24 cellular contexts compared by ENCODE assay signal in the genomic region with DNA sequence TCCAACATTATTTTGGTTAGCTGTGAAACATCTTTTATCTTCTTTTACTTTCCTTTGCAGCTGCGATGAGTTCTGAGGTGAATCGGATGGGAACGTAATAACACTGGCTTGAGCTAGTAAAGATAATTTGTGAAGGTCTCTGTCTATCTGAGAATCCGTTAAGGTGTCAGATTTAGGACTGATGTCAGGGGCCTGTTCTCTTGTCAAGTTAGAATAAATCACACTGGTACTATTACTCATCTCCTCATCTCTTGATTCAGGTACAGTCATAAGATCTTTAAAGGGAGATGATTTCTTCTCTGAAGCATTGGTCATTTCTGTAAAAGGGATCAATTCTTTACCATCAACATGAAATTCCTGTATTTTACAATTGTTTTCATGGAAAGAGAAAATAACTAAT.
"Had no signal": no experiment of that assay in that cellular context is flagged by ENCODE, and none has a peak within 500 bp of the region (broad histone marks: within the 10 kb centered on the region; RNA-seq: fewer than 3 reads in every experiment).

No MANE protein-coding gene starts in this region.

- H3K9me3 Mint-ChIP-seq: T-helper 1 cell treated with Interleukin-12 subunit alpha and Interleukin-12 subunit beta and Interleukin-4 antibody, amounts not matched to agents 30 μg/mL and 1 μg/mL, for 36 hours had no signal

- FAIRE-seq: colon, pancreas had no signal

- H3K27ac ChIP-seq: body of pancreas, esophagus squamous epithelium, gastroesophageal sphincter, left ventricle myocardium inferior, pancreas, thyroid gland had no signal

- DNase-seq: activated CD4-positive, alpha-beta T cell treated with anti-CD3 and anti-CD28 coated beads, Interleukin-2, amount 50 U/mL, for 1 hour; activated CD4-positive, CD25-positive, alpha-beta regulatory T cell; activated naive CD4-positive, alpha-beta T cell; activated naive CD8-positive, alpha-beta T cell treated with anti-CD3 and anti-CD28 coated beads, Interleukin-2, amount 50 U/mL, for 24 hours; body of pancreas; caudate nucleus; effector memory CD4-positive, alpha-beta T cell; esophagus squamous epithelium; head of caudate nucleus; hypothalamus; left ventricle myocardium inferior; midbrain; nephron progenitor cell; pancreas; right cardiac atrium; stimulated activated CD4-positive, alpha-beta T cell treated with anti-CD3 and anti-CD28 coated beads, Interleukin-12 subunit alpha, Interleukin-12 subunit beta, amount 100 ng/mL, for 4 hours; stimulated activated CD4-positive, alpha-beta T cell treated with anti-CD3 and anti-CD28 coated beads, Interleukin-4, amount 100 ng/mL, for 4 hours; substantia nigra; T1000; thyroid gland had no signal

- H3K27me3 ChIP-seq: body of pancreas, esophagus squamous epithelium, gastroesophageal sphincter, pancreas, thyroid gland had no signal

- H3K4me3 Mint-ChIP-seq: activated naive CD8-positive, alpha-beta T cell treated with anti-CD3 and anti-CD28 coated beads, Interleukin-2, amount 50 U/mL, for 24 hours; nephron progenitor cell; stimulated activated naive CD8-positive, alpha-beta T cell treated with anti-CD3 and anti-CD28 coated beads, Interleukin-15, Interleukin-2, amounts not matched to agents 100 ng/mL and 50 ng/mL, for 24 hours; T-helper 1 cell treated with Interleukin-12 subunit alpha and Interleukin-12 subunit beta and Interleukin-4 antibody, amounts not matched to agents 30 μg/mL and 1 μg/mL, for 36 hours had no signal

- H3K4me1 Mint-ChIP-seq: nephron progenitor cell had no signal

- H3K27ac Mint-ChIP-seq: activated naive CD8-positive, alpha-beta T cell treated with anti-CD3 and anti-CD28 coated beads, Interleukin-2, amount 50 U/mL, for 24 hours; nephron progenitor cell; stimulated activated naive CD8-positive, alpha-beta T cell treated with anti-CD3 and anti-CD28 coated beads, Interleukin-15, Interleukin-2, amounts not matched to agents 100 ng/mL and 50 ng/mL, for 24 hours; T-helper 1 cell treated with Interleukin-12 subunit alpha and Interleukin-12 subunit beta and Interleukin-4 antibody, amounts not matched to agents 30 μg/mL and 1 μg/mL, for 36 hours had no signal

- H3K27me3 Mint-ChIP-seq: activated naive CD8-positive, alpha-beta T cell treated with anti-CD3 and anti-CD28 coated beads, Interleukin-2, amount 50 U/mL, for 24 hours; stimulated activated naive CD8-positive, alpha-beta T cell treated with anti-CD3 and anti-CD28 coated beads, Interleukin-15, Interleukin-2, amounts not matched to agents 100 ng/mL and 50 ng/mL, for 24 hours had no signal

- H3K4me1 ChIP-seq: body of pancreas, esophagus squamous epithelium, pancreas had no signal

- ATAC-seq: activated naive CD8-positive, alpha-beta T cell treated with anti-CD3 and anti-CD28 coated beads, Interleukin-2, amount 50 U/mL, for 24 hours; body of pancreas; gastroesophageal sphincter; pancreas; right cardiac atrium had no signal

- H3K4me3 ChIP-seq: body of pancreas, esophagus squamous epithelium, gastroesophageal sphincter, left ventricle myocardium inferior, pancreas, thyroid gland had no signal
